Comparison of ENCODE assay signal across 1 cellular context in the genomic region with DNA sequence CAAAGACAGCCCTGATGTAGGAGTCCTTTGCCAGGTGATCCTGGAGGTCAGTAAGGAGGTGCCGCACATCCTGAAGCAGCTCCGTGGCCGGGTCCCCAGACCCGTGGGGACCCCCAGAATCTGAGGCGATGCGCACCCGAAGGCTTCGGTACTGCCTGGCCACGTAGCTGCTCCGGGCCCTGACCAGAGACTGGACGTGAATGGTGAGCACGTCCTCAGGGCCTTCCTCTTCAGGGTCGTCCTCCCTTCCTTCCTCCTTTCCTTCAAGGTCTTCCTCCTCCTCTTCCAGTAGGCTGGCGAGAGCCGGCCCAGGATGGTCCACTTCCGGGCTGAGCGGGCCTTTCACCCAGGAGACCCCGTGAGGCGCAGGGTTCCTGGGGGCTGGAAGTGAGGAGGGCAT.
TF ChIP-seq lines count a peak whose summit lies in the region.

No MANE protein-coding gene starts in this region.

TF ChIP-seq in HEK293, 187 proteins besides CTCF, POLR2A, EP300 and RAD21 (continued from another document):
- TF ChIP-seq ZBTB10 (tag by site-specific recombination; IDR thresholded peaks at IDR 0.05), result 0 out of 2 replicates have a peak, but pooled peaks have one; percentile 13
- no peak for TF ChIP-seq FEZF1 (tag by site-specific recombination; IDR thresholded peaks at IDR 0.05)
- TF ChIP-seq SETDB1 (IDR thresholded peaks at IDR 0.05; ENCODE audit: insufficient read length, low read length), result no peak
- peak; percentile 60; the same call in 1 of the 2 replicates for TF ChIP-seq ZNF513 (tag by site-specific recombination; IDR thresholded peaks at IDR 0.05)
- TF ChIP-seq OVOL3 (tag by site-specific recombination; IDR thresholded peaks at IDR 0.05), result no peak
